Comparison of ENCODE assay signal across 14 cellular contexts in genomic region chr2:237617305-237617982, GRCh38. TPM values are rescaled to one million over a fixed set of nuclear protein-coding genes. Genes with fewer than 3 reads are reported as not detected.
DNase-seq lines count a peak whose midpoint lies in the region; ATAC-seq, FAIRE-seq and TF ChIP-seq lines count a peak whose summit lies in the region.
"Had no signal": no experiment of that assay in that cellular context is flagged by ENCODE, and none has a peak within 500 bp of the region (broad histone marks: within the 10 kb centered on the region; RNA-seq: fewer than 3 reads in every experiment).

No MANE protein-coding gene starts in this region.

- peak; percentile 83 for FAIRE-seq in endothelial cell of umbilical vein (lab: Jason Lieb, UNC)

- peak overlapping the region in 2 of 4 donors; percentile 18 to 66 for H3K4me3 Mint-ChIP-seq in CD4-positive, CD25-positive, alpha-beta regulatory T cell

- no peaks in the 10 kb centered on the region for H3K9me3 Mint-ChIP-seq in CD4-positive, CD25-positive, alpha-beta regulatory T cell

- dilution Hi-C loops in endothelial cell of umbilical vein (cut with MboI; ENCODE audit: extremely low pct_ligation_motif_present, low sequenced_read_pairs), result no loop called here

- H3K36me3 Mint-ChIP-seq in CD4-positive, CD25-positive, alpha-beta regulatory T cell, result no peaks in the 10 kb centered on the region

- H3K79me2 ChIP-seq in endothelial cell of umbilical vein (ENCODE audit: control insufficient read depth, insufficient read depth, low read length), result no peaks in the 10 kb centered on the region

- H4K20me1 ChIP-seq in endothelial cell of umbilical vein (replicated peaks; ENCODE audit: control insufficient read depth, extremely low read depth, insufficient read depth, low read length), result no peaks in the 10 kb centered on the region

- TF ChIP-seq POLR2A in endothelial cell of umbilical vein (IDR thresholded peaks at IDR 0.05; ENCODE audit: low read depth, low read length), result peak; percentile 28

- ATAC-seq in CD4-positive, CD25-positive, alpha-beta regulatory T cell (ENCODE audit: low read depth in 2 of 2), result no peak
- ATAC-seq: activated CD4-positive, CD25-positive, alpha-beta regulatory T cell treated with anti-CD3 and anti-CD28 coated beads, Interleukin-2, amount 50 U/mL, for 24 hours; esophagus mucosa had no signal

- H3K9me3 ChIP-seq in CD4-positive, CD25-positive, alpha-beta regulatory T cell (ENCODE audit: control insufficient read depth in 2 of 2, low read length in 2 of 2), result no peaks in the 10 kb centered on the region
- H3K9me3 ChIP-seq in endothelial cell of umbilical vein (replicated peaks; ENCODE audit: control insufficient read depth, insufficient read depth, low read length), result no peaks in the 10 kb centered on the region

- H3K4me1 Mint-ChIP-seq in CD4-positive, CD25-positive, alpha-beta regulatory T cell, result peaks cover 0 to 20% (median 5%) of the 10 kb centered on the region in 4 donors

- DNase-seq in CD4-positive, CD25-positive, alpha-beta regulatory T cell, result no peak
- peak; percentile 45 for DNase-seq in NCI-H146 (lab: John Stamatoyannopoulos, UW)
- DNase-seq in endothelial cell of umbilical vein (ENCODE audit: low read depth, low spot score), result peak; percentile 59
- no peak for DNase-seq in occipital lobe (lab: John Stamatoyannopoulos, UW)
- no peak for DNase-seq in NCI-H2029 (lab: John Stamatoyannopoulos, UW)
- no peak for DNase-seq in activated CD4-positive, CD25-positive, alpha-beta regulatory T cell (lab: John Stamatoyannopoulos, UW)
- DNase-seq in RWPE1 (ENCODE audit: low spot score), result no peak
- DNase-seq: OCI-M1; stimulated activated CD4-positive, alpha-beta T cell treated with anti-CD3 and anti-CD28 coated beads, Interleukin-15, amount 100 ng/mL, for 24 hours had no signal

- H3K4me1 ChIP-seq in CD4-positive, CD25-positive, alpha-beta regulatory T cell (ENCODE audit: control insufficient read depth, insufficient read depth, low read length, poor library complexity, severe bottlenecking), result peaks cover 11% of the 10 kb centered on the region
- H3K4me1 ChIP-seq in endothelial cell of umbilical vein (ENCODE audit: control insufficient read depth, extremely low read depth, insufficient read depth, low read length) (peaks cover 54% of the 10 kb centered on the region), rectal smooth muscle tissue (ENCODE audit: control insufficient read depth, insufficient read depth, low read length) (peaks cover 22% of the 10 kb centered on the region)

- H3K36me3 ChIP-seq in CD4-positive, CD25-positive, alpha-beta regulatory T cell (ENCODE audit: control insufficient read depth, insufficient read depth, low read length), result no peaks in the 10 kb centered on the region
- H3K36me3 ChIP-seq in endothelial cell of umbilical vein (ENCODE audit: control insufficient read depth in 2 of 2, extremely low read depth in 1 of 2, insufficient read depth in 2 of 2, low read length in 2 of 2) (no peaks in the 10 kb centered on the region), rectal smooth muscle tissue (ENCODE audit: control insufficient read depth, insufficient read depth, low read length) (no peaks in the 10 kb centered on the region)

- CTCF ChIA-PET in endothelial cell of umbilical vein (lab: Charles Lee), result interaction anchor here (0.7 to 3.2 kb wide), 13 partner anchors 8 to 128 kb away, joined by 3 to 17 read pairs (median 4); partner anchors contain the start of gene LRRFIP1
- CTCF ChIA-PET in RWPE1 (lab: Yijun Ruan, JAX), result no interaction called here

- H3K27me3 Mint-ChIP-seq in CD4-positive, CD25-positive, alpha-beta regulatory T cell, result peaks cover 21% of the 10 kb centered on the region

- peak overlapping the region; percentile 92 for H3K9ac ChIP-seq in endothelial cell of umbilical vein (replicated peaks; ENCODE audit: extremely low read depth, insufficient read depth, low read length)
- no peak overlapping the region for H3K9ac ChIP-seq in rectal smooth muscle tissue (ENCODE audit: low read length)

- no peaks in the 10 kb centered on the region for H3K9me1 ChIP-seq in endothelial cell of umbilical vein (replicated peaks; ENCODE audit: control insufficient read depth, extremely low read depth, insufficient read depth, low read length)

- POLR2A ChIA-PET in endothelial cell of umbilical vein (lab: Charles Lee) (interaction anchor here (1.0 to 1.1 kb wide), 2 partner anchors 9 to 13 kb away, joined by 4 read pairs; partner anchors contain the start of gene LRRFIP1), RWPE1 (lab: Yijun Ruan, JAX; ENCODE audit: low non-redundant PET) (no interaction called here)

- no peaks in the 10 kb centered on the region for H3K27me3 ChIP-seq in CD4-positive, CD25-positive, alpha-beta regulatory T cell (ENCODE audit: control insufficient read depth, insufficient read depth, low read length)
- H3K27me3 ChIP-seq in endothelial cell of umbilical vein (ENCODE audit: control insufficient read depth in 2 of 2, insufficient read depth in 2 of 2, low read length in 2 of 2), result no peaks in the 10 kb centered on the region
- H3K27me3 ChIP-seq in rectal smooth muscle tissue (ENCODE audit: control insufficient read depth, insufficient read depth, low read length), result no peaks in the 10 kb centered on the region

- H3K27ac ChIP-seq in CD4-positive, CD25-positive, alpha-beta regulatory T cell (ENCODE audit: insufficient read depth, low read length, poor library complexity, severe bottlenecking), result no peak overlapping the region
- H3K27ac ChIP-seq in endothelial cell of umbilical vein (ENCODE audit: insufficient read depth, low read depth, low read length) (peak overlapping the region; percentile 99), rectal smooth muscle tissue (ENCODE audit: low read depth, low read length) (peak overlapping the region; percentile 56), RWPE1 (no peak overlapping the region)

- H3K27ac Mint-ChIP-seq in CD4-positive, CD25-positive, alpha-beta regulatory T cell, result peak overlapping the region in 1 of 3 donors; percentile 35

- peak overlapping the region; percentile 10 for H3K4me3 ChIP-seq in CD4-positive, CD25-positive, alpha-beta regulatory T cell (ENCODE audit: low read depth, low read length)
- H3K4me3 ChIP-seq in endothelial cell of umbilical vein (replicated peaks in 1 of 3; ENCODE audit: insufficient read depth in 1 of 3, low read depth in 1 of 3, low read length in 3 of 3) (no peak overlapping the region), rectal smooth muscle tissue (ENCODE audit: low read length) (no peak overlapping the region)

- H2AFZ ChIP-seq in endothelial cell of umbilical vein (ENCODE audit: low read depth, low read length), result no peak overlapping the region

- intact Hi-C loops in endothelial cell of umbilical vein (cut with micrococcal nuclease), result loop anchor here (1.0 kb wide), 1 partner anchor 10 kb away; the partner anchor contains the start of gene LRRFIP1

- TF ChIP-seq CTCF in endothelial cell of umbilical vein (IDR thresholded peaks at IDR 0.05; ENCODE audit: extremely low read depth in 1 of 2, insufficient read depth in 1 of 2, low read depth in 1 of 2, low read length in 2 of 2) (no peak), RWPE1 (conservative IDR thresholded peaks at IDR 0.05; ENCODE audit: low read depth) (no peak)

- peak overlapping the region; percentile 67 for H3K4me2 ChIP-seq in endothelial cell of umbilical vein (ENCODE audit: insufficient read depth, low read length)

- BruUV-seq in endothelial cell of umbilical vein (replicated peaks; lab: Mats Ljungman, UMichigan), result TSS peak; percentile 12

TF ChIP-seq in endothelial cell of umbilical vein, 7 proteins besides CTCF, POLR2A, EP300 and RAD21 (continues in another document):
- TF ChIP-seq POLR2AphosphoS5 (IDR thresholded peaks at IDR 0.05; ENCODE audit: insufficient read depth, low read depth, low read length) (no peak), FOS (IDR thresholded peaks at IDR 0.05; ENCODE audit: borderline replicate concordance, insufficient read depth, low read length) (peak; percentile 45), JUN (IDR thresholded peaks at IDR 0.05; ENCODE audit: borderline replicate concordance, insufficient read depth, insufficient read length, low read depth) (peak; percentile 50)

RNA-seq across cellular contexts. Expression of gene LRRFIP1, which starts 9.9 kb away (rescaled TPM):
- 183 TPM for total RNA-seq in CD4-positive, CD25-positive, alpha-beta regulatory T cell
- polyA plus RNA-seq in CD4-positive, CD25-positive, alpha-beta regulatory T cell, result 100 to 1,000 TPM in 1 of 4 donors, 10 to 100 TPM in 3; 69.4 to 107 (median 77.1) TPM
- total RNA-seq in endothelial cell of umbilical vein, result 162 and 179 TPM in 2 replicates
- polyA plus RNA-seq in endothelial cell of umbilical vein, result 29.4 and 39.2 TPM in 2 replicates
- polyA plus RNA-seq in endothelial cell of umbilical vein (2011; cell fraction: cytosol; rRNA removed), result 58.3 and 61.7 TPM in 2 replicates
- 115 and 146 TPM in 2 replicates for polyA plus RNA-seq in endothelial cell of umbilical vein (2011; cell fraction: nucleus; rRNA removed)
- 111 and 127 TPM in 2 replicates for polyA plus RNA-seq in endothelial cell of umbilical vein (2012)
- polyA minus RNA-seq in endothelial cell of umbilical vein, result 59.4 and 60.0 TPM in 2 replicates
- polyA minus RNA-seq in endothelial cell of umbilical vein (2011; cell fraction: cytosol; rRNA and poly(A)+ RNA removed), result 19.9 TPM
- 105 and 131 TPM in 2 replicates for polyA minus RNA-seq in endothelial cell of umbilical vein (2011; cell fraction: nucleus; rRNA and poly(A)+ RNA removed)
- 29.0 TPM for total RNA-seq in occipital lobe

RNA-seq across cellular contexts. Expression of gene RAB17, which starts 26.9 kb away (rescaled TPM):
- not detected for total RNA-seq in CD4-positive, CD25-positive, alpha-beta regulatory T cell
- not detected for polyA plus RNA-seq in CD4-positive, CD25-positive, alpha-beta regulatory T cell
- total RNA-seq in endothelial cell of umbilical vein (0.55 and 0.77 TPM in 2 replicates), occipital lobe (0.16 TPM)
- polyA plus RNA-seq in endothelial cell of umbilical vein, result 0.37 and 0.41 TPM in 2 replicates
- polyA plus RNA-seq in endothelial cell of umbilical vein (2011; cell fraction: cytosol; rRNA removed), result 0.19 and 0.56 TPM in 2 replicates
- polyA plus RNA-seq in endothelial cell of umbilical vein (2011; cell fraction: nucleus; rRNA removed), result 1.3 and 1.8 TPM in 2 replicates
- 0.16 TPM in 1 of 2 replicates, not detected in the other for polyA plus RNA-seq in endothelial cell of umbilical vein (2012)
- 0.51 and 0.63 TPM in 2 replicates for polyA minus RNA-seq in endothelial cell of umbilical vein
- 2.3 TPM for polyA minus RNA-seq in endothelial cell of umbilical vein (2011; cell fraction: cytosol; rRNA and poly(A)+ RNA removed)
- 1.0 and 1.3 TPM in 2 replicates for polyA minus RNA-seq in endothelial cell of umbilical vein (2011; cell fraction: nucleus; rRNA and poly(A)+ RNA removed)

RNA-seq across cellular contexts. Expression of gene PRLH, which starts 51.1 kb away (rescaled TPM):
- not detected for total RNA-seq in CD4-positive, CD25-positive, alpha-beta regulatory T cell
- polyA plus RNA-seq in CD4-positive, CD25-positive, alpha-beta regulatory T cell, result not detected
- total RNA-seq in endothelial cell of umbilical vein (not detected in 2 replicates), occipital lobe (not detected)
- polyA plus RNA-seq in endothelial cell of umbilical vein, result not detected in 2 replicates
- not detected in 2 replicates for polyA plus RNA-seq in endothelial cell of umbilical vein (2011; cell fraction: cytosol; rRNA removed)
- not detected in 2 replicates for polyA plus RNA-seq in endothelial cell of umbilical vein (2011; cell fraction: nucleus; rRNA removed)
- not detected in 2 replicates for polyA plus RNA-seq in endothelial cell of umbilical vein (2012)
- not detected in 2 replicates for polyA minus RNA-seq in endothelial cell of umbilical vein
- not detected for polyA minus RNA-seq in endothelial cell of umbilical vein (2011; cell fraction: cytosol; rRNA and poly(A)+ RNA removed)
- not detected in 2 replicates for polyA minus RNA-seq in endothelial cell of umbilical vein (2011; cell fraction: nucleus; rRNA and poly(A)+ RNA removed)
- total RNA-seq: esophagus mucosa, MCF 10A, ureter had no signal

Comparison
In these comparisons a context has a peak if more than half of its experiments do, and no peak if none do; other contexts are left out.
1. DNase-seq: peak in NCI-H146 (single experiment) and endothelial cell of umbilical vein (single experiment); none in CD4-positive, CD25-positive, alpha-beta regulatory T cell (0 of 3), occipital lobe (single experiment), NCI-H2029 (single experiment), activated CD4-positive, CD25-positive, alpha-beta regulatory T cell (0 of 4) and RWPE1 (single experiment).
2. H3K27ac ChIP-seq: peak in endothelial cell of umbilical vein (single experiment) and rectal smooth muscle tissue (single experiment); none in CD4-positive, CD25-positive, alpha-beta regulatory T cell (single experiment) and RWPE1 (single experiment).